30 cellular contexts compared by ENCODE assay signal in genomic region chr6:133526436-133526835, GRCh38.
"Had no signal": no experiment of that assay in that cellular context is flagged by ENCODE, and none has a peak within 500 bp of the region (broad histone marks: within the 10 kb centered on the region; RNA-seq: fewer than 3 reads in every experiment).

No MANE protein-coding gene starts in this region.

- H3K9me3 Mint-ChIP-seq: activated CD4-positive, alpha-beta memory T cell treated with anti-CD3 and anti-CD28 coated beads, Interleukin-2, amount 10 ng/mL, durations not matched to agents 7 days and 5 days; activated CD4-positive, alpha-beta T cell treated with anti-CD3 and anti-CD28 coated beads, Interleukin-2, amount 10 ng/mL, durations not matched to agents 7 days and 5 days; activated T-helper 17 cell treated with anti-CD3 and anti-CD28 coated beads, Interleukin-2, amount 50 U/mL, for 72 hours; central memory CD8-positive, alpha-beta T cell; dendritic cell treated with granulocyte-macrophage colony-stimulating factor and Interleukin-4, amounts not matched to agents 40 ng/mL and 50 ng/mL, for 4 days had no signal

- DNase-seq: activated CD4-positive, alpha-beta memory T cell treated with anti-CD3 and anti-CD28 coated beads, Interleukin-2, amount 10 ng/mL, durations not matched to agents 7 days and 5 days; activated CD4-positive, alpha-beta T cell treated with anti-CD3 and anti-CD28 coated beads for 1 hour; activated CD4-positive, alpha-beta T cell treated with anti-CD3 and anti-CD28 coated beads for 4 hours; activated CD4-positive, alpha-beta T cell treated with anti-CD3 and anti-CD28 coated beads, Interleukin-2, amount 10 ng/mL, durations not matched to agents 7 days and 5 days; activated CD4-positive, alpha-beta T cell treated with anti-CD3 and anti-CD28 coated beads, Interleukin-2, amount 50 U/mL, for 4 hours; activated CD8-positive, alpha-beta memory T cell treated with anti-CD3 and anti-CD28 coated beads, Interleukin-2, amount 50 U/mL, for 48 hours; activated effector memory CD4-positive, alpha-beta T cell treated with Interleukin-2 at 50 U/mL for 16 hours; activated gamma-delta T cell treated with Interleukin-2 at 50 U/mL for 16 hours; activated naive CD4-positive, alpha-beta T cell treated with anti-CD3 and anti-CD28 coated beads, Interleukin-2, amount 50 U/mL, for 16 hours; activated naive CD4-positive, alpha-beta T cell treated with Interleukin-2 at 50 U/mL for 16 hours; activated T-cell treated with anti-CD3 and anti-CD28 coated beads, Interleukin-2, amount 50 U/mL, for 4 hours; amniotic stem cell; anterior cingulate cortex; brain microvascular endothelial cell; effector CD4-positive, alpha-beta T cell; effector memory CD8-positive, alpha-beta T cell; erythroblast; foreskin keratinocyte; gastrocnemius medialis; glutamatergic neuron; heart left ventricle; T-helper 2 cell had no signal

- H3K4me1 ChIP-seq: esophagus muscularis mucosa, foreskin keratinocyte had no signal

- H3K27me3 ChIP-seq: brain microvascular endothelial cell, esophagus muscularis mucosa, foreskin keratinocyte, gastrocnemius medialis, heart left ventricle had no signal

- ATAC-seq: activated T-cell treated with anti-CD3 and anti-CD28 coated beads, Interleukin-2, amount 50 U/mL, for 4 hours; activated T-helper 17 cell treated with anti-CD3 and anti-CD28 coated beads, Interleukin-2, amount 50 U/mL, for 72 hours; effector memory CD8-positive, alpha-beta T cell; foreskin keratinocyte; heart left ventricle had no signal

- H3K4me1 Mint-ChIP-seq: activated CD4-positive, alpha-beta memory T cell treated with anti-CD3 and anti-CD28 coated beads, Interleukin-2, amount 10 ng/mL, durations not matched to agents 7 days and 5 days; activated CD4-positive, alpha-beta T cell treated with anti-CD3 and anti-CD28 coated beads, Interleukin-2, amount 10 ng/mL, durations not matched to agents 7 days and 5 days; activated T-helper 17 cell treated with anti-CD3 and anti-CD28 coated beads, Interleukin-2, amount 50 U/mL, for 72 hours; central memory CD8-positive, alpha-beta T cell had no signal

- H3K4me3 Mint-ChIP-seq: activated CD4-positive, alpha-beta memory T cell treated with anti-CD3 and anti-CD28 coated beads, Interleukin-2, amount 10 ng/mL, durations not matched to agents 7 days and 5 days; activated CD4-positive, alpha-beta T cell treated with anti-CD3 and anti-CD28 coated beads, Interleukin-2, amount 10 ng/mL, durations not matched to agents 7 days and 5 days; activated naive CD8-positive, alpha-beta T cell; activated T-cell treated with anti-CD3 and anti-CD28 coated beads, Interleukin-2, amount 50 U/mL, for 4 hours; activated T-helper 17 cell treated with anti-CD3 and anti-CD28 coated beads, Interleukin-2, amount 50 U/mL, for 72 hours; central memory CD8-positive, alpha-beta T cell; dendritic cell treated with granulocyte-macrophage colony-stimulating factor and Interleukin-4, amounts not matched to agents 40 ng/mL and 50 ng/mL, for 4 days; effector memory CD8-positive, alpha-beta T cell had no signal

- H3K9me3 ChIP-seq: esophagus muscularis mucosa, gastrocnemius medialis, heart left ventricle had no signal

- H3K27me3 Mint-ChIP-seq: activated CD4-positive, alpha-beta memory T cell treated with anti-CD3 and anti-CD28 coated beads, Interleukin-2, amount 10 ng/mL, durations not matched to agents 7 days and 5 days; central memory CD8-positive, alpha-beta T cell; dendritic cell treated with granulocyte-macrophage colony-stimulating factor and Interleukin-4, amounts not matched to agents 40 ng/mL and 50 ng/mL, for 4 days; effector memory CD8-positive, alpha-beta T cell had no signal

- H3K27ac ChIP-seq: brain microvascular endothelial cell, coronary artery, esophagus muscularis mucosa, foreskin keratinocyte, gastrocnemius medialis, heart left ventricle had no signal

- H3K36me3 Mint-ChIP-seq: activated naive CD8-positive, alpha-beta T cell had no signal

- FAIRE-seq: astrocyte, bronchial epithelial cell had no signal

- H3K27ac Mint-ChIP-seq: activated CD4-positive, alpha-beta memory T cell treated with anti-CD3 and anti-CD28 coated beads, Interleukin-2, amount 10 ng/mL, durations not matched to agents 7 days and 5 days; activated CD4-positive, alpha-beta T cell treated with anti-CD3 and anti-CD28 coated beads, Interleukin-2, amount 10 ng/mL, durations not matched to agents 7 days and 5 days; activated naive CD8-positive, alpha-beta T cell; activated T-helper 17 cell treated with anti-CD3 and anti-CD28 coated beads, Interleukin-2, amount 50 U/mL, for 72 hours; dendritic cell treated with granulocyte-macrophage colony-stimulating factor and Interleukin-4, amounts not matched to agents 40 ng/mL and 50 ng/mL, for 4 days; effector memory CD8-positive, alpha-beta T cell had no signal

- H3K36me3 ChIP-seq: brain microvascular endothelial cell, esophagus muscularis mucosa, heart left ventricle had no signal

- H3K4me3 ChIP-seq: coronary artery, esophagus muscularis mucosa, gastrocnemius medialis, heart left ventricle had no signal
